ENCODE assay signal across 1 cellular context in the genomic region with DNA sequence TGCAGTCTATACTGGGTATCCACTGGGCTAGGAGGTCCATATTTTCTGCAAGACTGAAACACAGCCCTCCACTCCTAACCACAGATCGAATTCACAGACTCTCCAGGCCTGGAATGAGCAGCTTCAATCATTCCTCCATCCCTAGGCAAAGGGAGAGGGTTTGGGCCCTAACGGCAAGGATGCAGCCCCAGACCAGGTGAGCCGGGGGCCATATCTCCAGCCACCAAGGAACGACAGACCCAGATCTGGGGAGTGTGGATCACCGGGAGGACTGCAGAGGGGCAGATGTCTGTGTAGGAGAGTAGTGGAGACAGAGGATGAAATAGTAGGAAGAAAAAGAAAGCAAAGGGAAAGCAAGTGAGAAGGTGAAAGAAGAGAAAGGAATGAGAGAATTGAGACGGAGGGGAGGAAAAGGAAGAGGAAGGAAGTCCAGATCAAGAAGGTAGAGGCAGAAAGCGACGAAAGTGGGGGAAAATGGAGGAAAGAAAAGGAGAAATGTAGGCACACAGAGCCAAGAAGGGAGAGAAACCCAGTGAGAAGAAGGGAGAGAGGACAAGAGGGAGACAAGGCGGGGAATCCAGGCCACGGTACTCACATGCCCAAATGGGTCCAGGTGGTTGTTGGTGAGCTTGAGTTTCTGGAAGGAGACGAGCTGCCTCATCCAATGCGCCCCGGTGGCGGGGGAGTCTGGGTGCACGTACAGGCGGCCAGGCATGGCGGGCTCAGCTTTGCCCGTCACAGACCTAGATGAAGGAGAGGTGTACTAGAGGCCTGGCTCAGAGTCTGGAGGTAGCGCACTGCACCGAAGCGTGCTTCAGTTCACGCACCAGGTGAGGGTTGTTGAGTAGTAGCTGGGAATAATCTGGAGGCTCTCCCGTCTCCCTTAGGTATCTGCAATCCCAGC.
TF ChIP-seq lines count a peak whose summit lies in the region.

No MANE protein-coding gene starts in this region.

TF ChIP-seq in IMR-90, 13 proteins besides CTCF, POLR2A, EP300 and RAD21:
- no peak for TF ChIP-seq RCOR1 (IDR thresholded peaks at IDR 0.05; ENCODE audit: insufficient replicate concordance, low read length)
- TF ChIP-seq, protein P1, sequence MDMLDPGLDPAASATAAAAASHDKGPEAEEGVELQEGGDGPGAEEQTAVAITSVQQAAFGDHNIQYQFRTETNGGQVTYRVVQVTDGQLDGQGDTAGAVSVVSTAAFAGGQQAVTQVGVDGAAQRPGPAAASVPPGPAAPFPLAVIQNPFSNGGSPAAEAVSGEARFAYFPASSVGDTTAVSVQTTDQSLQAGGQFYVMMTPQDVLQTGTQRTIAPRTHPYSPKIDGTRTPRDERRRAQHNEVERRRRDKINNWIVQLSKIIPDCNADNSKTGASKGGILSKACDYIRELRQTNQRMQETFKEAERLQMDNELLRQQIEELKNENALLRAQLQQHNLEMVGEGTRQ (IDR thresholded peaks at IDR 0.05; ENCODE audit: low read depth, low read length): no peak
- no peak for TF ChIP-seq RFX5 (IDR thresholded peaks at IDR 0.05; ENCODE audit: low read depth, low read length)
- TF ChIP-seq FOS (IDR thresholded peaks at IDR 0.05; ENCODE audit: low read depth, low read length): no peak
- no peak for TF ChIP-seq MXI1 (IDR thresholded peaks at IDR 0.05; ENCODE audit: borderline replicate concordance, low read depth, low read length)
- TF ChIP-seq NFE2L2 (IDR thresholded peaks at IDR 0.05; ENCODE audit: low read depth, low read length): no peak
- TF ChIP-seq MAFK (IDR thresholded peaks at IDR 0.05; ENCODE audit: low read depth, low read length): no peak
- TF ChIP-seq, protein P2, sequence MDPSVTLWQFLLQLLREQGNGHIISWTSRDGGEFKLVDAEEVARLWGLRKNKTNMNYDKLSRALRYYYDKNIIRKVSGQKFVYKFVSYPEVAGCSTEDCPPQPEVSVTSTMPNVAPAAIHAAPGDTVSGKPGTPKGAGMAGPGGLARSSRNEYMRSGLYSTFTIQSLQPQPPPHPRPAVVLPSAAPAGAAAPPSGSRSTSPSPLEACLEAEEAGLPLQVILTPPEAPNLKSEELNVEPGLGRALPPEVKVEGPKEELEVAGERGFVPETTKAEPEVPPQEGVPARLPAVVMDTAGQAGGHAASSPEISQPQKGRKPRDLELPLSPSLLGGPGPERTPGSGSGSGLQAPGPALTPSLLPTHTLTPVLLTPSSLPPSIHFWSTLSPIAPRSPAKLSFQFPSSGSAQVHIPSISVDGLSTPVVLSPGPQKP (IDR thresholded peaks at IDR 0.05; ENCODE audit: borderline replicate concordance, low read depth, low read length): no peak
- no peak for TF ChIP-seq BHLHE40 (IDR thresholded peaks at IDR 0.05; ENCODE audit: low read depth, low read length)
- no peak for TF ChIP-seq SMC3 (IDR thresholded peaks at IDR 0.05; ENCODE audit: low read depth, low read length)
- no peak for TF ChIP-seq CHD1 (IDR thresholded peaks at IDR 0.05; ENCODE audit: low read depth, low read length)
- TF ChIP-seq MAZ (IDR thresholded peaks at IDR 0.05; ENCODE audit: borderline replicate concordance, low read depth, low read length): no peak
- TF ChIP-seq CEBPB (IDR thresholded peaks at IDR 0.05; ENCODE audit: low read depth, low read length): no peak
